Comparison of ENCODE assay signal across 24 cellular contexts in the genomic region with DNA sequence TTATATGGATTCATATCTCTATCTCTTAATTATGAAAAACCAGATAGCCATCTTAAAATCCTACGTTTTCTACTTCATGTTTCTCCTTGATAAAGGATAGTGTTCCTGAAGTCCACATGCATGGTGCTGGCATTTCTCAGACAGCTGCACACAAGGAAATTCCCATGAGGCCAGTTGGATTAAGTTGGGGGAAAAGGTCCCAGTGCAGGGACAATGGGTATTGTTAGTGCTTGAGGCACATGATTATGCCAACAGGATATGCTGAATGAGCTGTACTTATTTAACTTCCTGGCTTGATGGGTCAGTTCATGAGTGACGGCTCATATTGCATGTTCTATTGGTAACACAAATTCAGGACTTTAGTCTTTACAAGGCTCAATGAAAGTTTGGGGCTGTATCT.
DNase-seq lines count a peak whose midpoint lies in the region; ATAC-seq and TF ChIP-seq lines count a peak whose summit lies in the region.
"Had no signal": no experiment of that assay in that cellular context is flagged by ENCODE, and none has a peak within 500 bp of the region (broad histone marks: within the 10 kb centered on the region; RNA-seq: fewer than 3 reads in every experiment).

No MANE protein-coding gene starts in this region.

- H3K9me3 ChIP-seq in mesodermal cell (ENCODE audit: control insufficient read depth, low read length) (no peaks in the 10 kb centered on the region), endodermal cell (ENCODE audit: control insufficient read depth, low read length) (no peaks in the 10 kb centered on the region)
- H3K9me3 ChIP-seq: MG63, SJSA1 had no signal

- DNase-seq in HT1080 (ENCODE audit: low read depth) (peak; percentile 87), coronary artery (ENCODE audit: low spot score) (peak; percentile 28), foreskin melanocyte (peak; percentile 42), substantia nigra (lab: John Stamatoyannopoulos, UW) (no peak), endodermal cell (no peak)
- no peak for DNase-seq in activated CD4-positive, alpha-beta memory T cell treated with anti-CD3 and anti-CD28 coated beads, Interleukin-2, amount 10 ng/mL, durations not matched to agents 7 days and 5 days
- DNase-seq: CD8-positive, alpha-beta T cell; DMS79 treated with DMSO at 0.1 percent for 48 hours; GF-D8; KBM-7; MG63; NCI-H1105 treated with DMSO at 0.1 percent for 48 hours; NCI-H146; NCI-H1930; NCI-H446; NCI-H524 treated with DMSO at 0.1 percent for 48 hours; NCI-H774; PC-9 had no signal

- H3K27ac Mint-ChIP-seq in activated CD4-positive, alpha-beta memory T cell treated with anti-CD3 and anti-CD28 coated beads, Interleukin-2, amount 10 ng/mL, durations not matched to agents 7 days and 5 days, result no peak overlapping the region
- H3K27ac Mint-ChIP-seq in endodermal cell, result no peak overlapping the region
- H3K27ac Mint-ChIP-seq: B cell; CD8-positive, alpha-beta T cell had no signal

- H3K36me3 ChIP-seq in mesodermal cell (ENCODE audit: control insufficient read depth, insufficient read depth, low read length) (no peaks in the 10 kb centered on the region), endodermal cell (ENCODE audit: control insufficient read depth, insufficient read depth, low read length) (no peaks in the 10 kb centered on the region)
- H3K36me3 ChIP-seq: MG63, SJSA1 had no signal

- H3K4me3 ChIP-seq in coronary artery, result no peak overlapping the region
- H3K4me3 ChIP-seq in mesodermal cell (ENCODE audit: extremely low read depth, insufficient read depth, low read length, poor library complexity, severe bottlenecking), result no peak overlapping the region
- H3K4me3 ChIP-seq in endodermal cell (ENCODE audit: low read length), result no peak overlapping the region
- H3K4me3 ChIP-seq: MG63, PC-9, SJSA1 had no signal

- WGBS in mesodermal cell (ENCODE audit: insufficient coverage in 2 of 2), 2 experiments, result 86 to 94% methylated on average over 1 to 2 of the region's 2 CpGs
- 95 to 100% methylated on average over 2 of the region's 2 CpGs for WGBS in endodermal cell (ENCODE audit: insufficient coverage in 1 of 2, insufficient read length in 1 of 2), 2 experiments

- H3K4me3 Mint-ChIP-seq in activated CD4-positive, alpha-beta memory T cell treated with anti-CD3 and anti-CD28 coated beads, Interleukin-2, amount 10 ng/mL, durations not matched to agents 7 days and 5 days, result no peak overlapping the region
- H3K4me3 Mint-ChIP-seq in endodermal cell, result no peak overlapping the region
- H3K4me3 Mint-ChIP-seq: B cell; CD8-positive, alpha-beta T cell had no signal

- no peaks in the 10 kb centered on the region for H3K36me3 Mint-ChIP-seq in activated CD4-positive, alpha-beta memory T cell treated with anti-CD3 and anti-CD28 coated beads, Interleukin-2, amount 10 ng/mL, durations not matched to agents 7 days and 5 days (ENCODE audit: low read depth)
- no peaks in the 10 kb centered on the region for H3K36me3 Mint-ChIP-seq in endodermal cell (ENCODE audit: low read depth)
- H3K36me3 Mint-ChIP-seq: CD8-positive, alpha-beta T cell had no signal

- H3K27me3 ChIP-seq in endodermal cell (ENCODE audit: control insufficient read depth, insufficient read depth, low read length, poor library complexity, severe bottlenecking), result no peaks in the 10 kb centered on the region
- H3K27me3 ChIP-seq: MG63, SJSA1 had no signal

- TF ChIP-seq CTCF in coronary artery (IDR thresholded peaks at IDR 0.05) (no peak), endodermal cell (conservative IDR thresholded peaks at IDR 0.05) (no peak)

- CTCF ChIA-PET in activated CD4-positive, alpha-beta memory T cell treated with anti-CD3 and anti-CD28 coated beads, Interleukin-2, amount 10 ng/mL, durations not matched to agents 7 days and 5 days (lab: Charles Lee), result no interaction called here

- POLR2A ChIA-PET in activated CD4-positive, alpha-beta memory T cell treated with anti-CD3 and anti-CD28 coated beads, Interleukin-2, amount 10 ng/mL, durations not matched to agents 7 days and 5 days (lab: Charles Lee), result no interaction called here

- no peaks in the 10 kb centered on the region for H3K27me3 Mint-ChIP-seq in activated CD4-positive, alpha-beta memory T cell treated with anti-CD3 and anti-CD28 coated beads, Interleukin-2, amount 10 ng/mL, durations not matched to agents 7 days and 5 days
- no peaks in the 10 kb centered on the region for H3K27me3 Mint-ChIP-seq in endodermal cell (ENCODE audit: insufficient read depth)
- H3K27me3 Mint-ChIP-seq: B cell had no signal

- no peak overlapping the region for H3K9ac ChIP-seq in endodermal cell (ENCODE audit: extremely low read depth, low read length, poor library complexity, severe bottlenecking)

- H3K4me1 Mint-ChIP-seq in activated CD4-positive, alpha-beta memory T cell treated with anti-CD3 and anti-CD28 coated beads, Interleukin-2, amount 10 ng/mL, durations not matched to agents 7 days and 5 days, result no peaks in the 10 kb centered on the region
- no peaks in the 10 kb centered on the region for H3K4me1 Mint-ChIP-seq in endodermal cell
- H3K4me1 Mint-ChIP-seq: B cell had no signal

- no peak overlapping the region for H3K27ac ChIP-seq in coronary artery
- H3K27ac ChIP-seq in mesodermal cell (ENCODE audit: low read depth, low read length, severe bottlenecking), result peak overlapping the region; percentile 13
- H3K27ac ChIP-seq in substantia nigra (ENCODE audit: low read depth, low read length, poor library complexity, severe bottlenecking), result no peak overlapping the region
- no peak overlapping the region for H3K27ac ChIP-seq in endodermal cell (ENCODE audit: low read depth, low read length)
- H3K27ac ChIP-seq: C4-2B, PC-9, SJSA1 had no signal

- no peaks in the 10 kb centered on the region for H3K4me1 ChIP-seq in mesodermal cell (ENCODE audit: control insufficient read depth, insufficient read depth, low read length, poor library complexity, severe bottlenecking)
- no peaks in the 10 kb centered on the region for H3K4me1 ChIP-seq in endodermal cell (ENCODE audit: control insufficient read depth, insufficient read depth, low read length)
- H3K4me1 ChIP-seq: SJSA1 had no signal

- ATAC-seq in HG02678 (IDR thresholded peaks at IDR 0.05; ENCODE audit: unreplicated experiment), result no peak
- ATAC-seq: CD8-positive, alpha-beta T cell; Right ventricle myocardium inferior had no signal

- H3K9me3 Mint-ChIP-seq in activated CD4-positive, alpha-beta memory T cell treated with anti-CD3 and anti-CD28 coated beads, Interleukin-2, amount 10 ng/mL, durations not matched to agents 7 days and 5 days, result peaks cover 2% of the 10 kb centered on the region
- H3K9me3 Mint-ChIP-seq in endodermal cell, result peaks cover 3% of the 10 kb centered on the region
- H3K9me3 Mint-ChIP-seq: CD8-positive, alpha-beta T cell had no signal

Comparison
In these comparisons a context has a peak if more than half of its experiments do, and no peak if none do; other contexts are left out.
1. DNase-seq: peak in HT1080 (single experiment), coronary artery (single experiment) and foreskin melanocyte (single experiment); none in activated CD4-positive, alpha-beta memory T cell treated with anti-CD3 and anti-CD28 coated beads, Interleukin-2, amount 10 ng/mL, durations not matched to agents 7 days and 5 days (single experiment), substantia nigra (0 of 49) and endodermal cell (single experiment).